ENCODE assay signal across 1 cellular context in genomic region chr22:19776433-19777031, GRCh38.
A peak's percentile ranks its signal among the peaks of the same experiment; 100 is the strongest.
TF ChIP-seq lines count a peak whose summit lies in the region.

No MANE protein-coding gene starts in this region.

TF ChIP-seq in K562, 482 proteins besides CTCF, POLR2A, EP300 and RAD21 (continued from another document and continues in another):
- TF ChIP-seq TFAP4 (CRISPR knock-in tag; IDR thresholded peaks at IDR 0.05; ENCODE audit: borderline replicate concordance) (no peak), NEUROD1 (IDR thresholded peaks at IDR 0.05; ENCODE audit: borderline replicate concordance, low read depth, low read length, partially characterized antibody) (no peak), MTA1 (IDR thresholded peaks at IDR 0.05; ENCODE audit: borderline replicate concordance) (no peak), GABPA (tag; conservative IDR thresholded peaks at IDR 0.05; ENCODE audit: low read depth) (no peak; the same call in 1 of the 2 replicates), KDM1A (IDR thresholded peaks at IDR 0.05) (no peak), TCF7 (IDR thresholded peaks at IDR 0.05; ENCODE audit: borderline replicate concordance) (no peak), SNRNP70 (optimal IDR thresholded peaks at IDR 0.05; ENCODE audit: low read depth, low read length) (no peak), CBX3 (IDR thresholded peaks at IDR 0.05; ENCODE audit: borderline replicate concordance in 1 of 2, low read length in 2 of 2) (peak in 1 of 2 experiments; percentile 86; a peak in 1 of 3 replicates), KLF16 (IDR thresholded peaks at IDR 0.05) (no peak), ZNF263 (CRISPR knock-in tag; IDR thresholded peaks at IDR 0.05; ENCODE audit: borderline replicate concordance) (no peak), YY1 (IDR thresholded peaks at IDR 0.05; ENCODE audit: borderline replicate concordance in 1 of 3, control insufficient read depth in 1 of 3, extremely low read depth in 1 of 3, insufficient read depth in 3 of 3, insufficient read length in 1 of 3, insufficient replicate concordance in 2 of 3, low read depth in 1 of 3, low read length in 2 of 3) (peak in 1 of 3 experiments; percentile 3), ELF1 (tag; IDR thresholded peaks at IDR 0.05) (peak; percentile 37; the same call in 1 of the 2 replicates), FOXJ2 (tag; IDR thresholded peaks at IDR 0.05) (no peak), ZNF133 (CRISPR knock-in tag; IDR thresholded peaks at IDR 0.05) (peak; percentile 67; the same call in 1 of the 2 replicates), MYNN (IDR thresholded peaks at IDR 0.05) (peak; percentile 65; the same call in 1 of the 2 replicates), MYNN (CRISPR knock-in tag; IDR thresholded peaks at IDR 0.05) (no peak), HNRNPL (IDR thresholded peaks at IDR 0.05; ENCODE audit: low read depth, low read length) (no peak), NFXL1 (CRISPR knock-in tag; IDR thresholded peaks at IDR 0.05) (peak; percentile 77; the same call in 1 of the 2 replicates), ZNF274 (IDR thresholded peaks at IDR 0.05; ENCODE audit: borderline replicate concordance, low read depth, low read length) (no peak), ZNF407 (IDR thresholded peaks at IDR 0.05; ENCODE audit: low read depth) (no peak), SMARCA5 (IDR thresholded peaks at IDR 0.05) (no peak), ASH1L (IDR thresholded peaks at IDR 0.05; ENCODE audit: borderline replicate concordance, low read depth, partially characterized antibody) (no peak), CREM (IDR thresholded peaks at IDR 0.05; ENCODE audit: low read depth) (peak; percentile 47; the same call in 1 of the 2 replicates), ZBTB40 (IDR thresholded peaks at IDR 0.05) (no peak), ZBTB40 (CRISPR knock-in tag; IDR thresholded peaks at IDR 0.05) (peak; percentile 81), STAT5B (CRISPR knock-in tag; IDR thresholded peaks at IDR 0.05) (no peak), U2AF2 (optimal IDR thresholded peaks at IDR 0.05; ENCODE audit: low read depth, low read length) (no peak), ZBTB1 (CRISPR knock-in tag; IDR thresholded peaks at IDR 0.05; ENCODE audit: borderline replicate concordance, low read depth) (no peak), RB1 (IDR thresholded peaks at IDR 0.05; ENCODE audit: low read depth) (no peak), CLOCK (CRISPR knock-in tag; IDR thresholded peaks at IDR 0.05; ENCODE audit: borderline replicate concordance) (0 out of 2 replicates have a peak, but pooled peaks have one; percentile 68), ZNF764 (CRISPR knock-in tag; IDR thresholded peaks at IDR 0.05; ENCODE audit: low read depth) (no peak; the same call in 1 of the 2 replicates), ELF2 (CRISPR knock-in tag; IDR thresholded peaks at IDR 0.05) (no peak)
- TF ChIP-seq, protein P1, sequence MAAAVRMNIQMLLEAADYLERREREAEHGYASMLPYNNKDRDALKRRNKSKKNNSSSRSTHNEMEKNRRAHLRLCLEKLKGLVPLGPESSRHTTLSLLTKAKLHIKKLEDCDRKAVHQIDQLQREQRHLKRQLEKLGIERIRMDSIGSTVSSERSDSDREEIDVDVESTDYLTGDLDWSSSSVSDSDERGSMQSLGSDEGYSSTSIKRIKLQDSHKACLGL (CRISPR knock-in tag; IDR thresholded peaks at IDR 0.05; ENCODE audit: borderline replicate concordance, poor library complexity, severe bottlenecking): no peak
- TF ChIP-seq, protein P2, sequence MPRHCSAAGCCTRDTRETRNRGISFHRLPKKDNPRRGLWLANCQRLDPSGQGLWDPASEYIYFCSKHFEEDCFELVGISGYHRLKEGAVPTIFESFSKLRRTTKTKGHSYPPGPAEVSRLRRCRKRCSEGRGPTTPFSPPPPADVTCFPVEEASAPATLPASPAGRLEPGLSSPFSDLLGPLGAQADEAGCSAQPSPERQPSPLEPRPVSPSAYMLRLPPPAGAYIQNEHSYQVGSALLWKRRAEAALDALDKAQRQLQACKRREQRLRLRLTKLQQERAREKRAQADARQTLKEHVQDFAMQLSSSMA (CRISPR knock-in tag; IDR thresholded peaks at IDR 0.05): 0 out of 2 replicates have a peak, but pooled peaks have one; percentile 28
- TF ChIP-seq, protein P3, sequence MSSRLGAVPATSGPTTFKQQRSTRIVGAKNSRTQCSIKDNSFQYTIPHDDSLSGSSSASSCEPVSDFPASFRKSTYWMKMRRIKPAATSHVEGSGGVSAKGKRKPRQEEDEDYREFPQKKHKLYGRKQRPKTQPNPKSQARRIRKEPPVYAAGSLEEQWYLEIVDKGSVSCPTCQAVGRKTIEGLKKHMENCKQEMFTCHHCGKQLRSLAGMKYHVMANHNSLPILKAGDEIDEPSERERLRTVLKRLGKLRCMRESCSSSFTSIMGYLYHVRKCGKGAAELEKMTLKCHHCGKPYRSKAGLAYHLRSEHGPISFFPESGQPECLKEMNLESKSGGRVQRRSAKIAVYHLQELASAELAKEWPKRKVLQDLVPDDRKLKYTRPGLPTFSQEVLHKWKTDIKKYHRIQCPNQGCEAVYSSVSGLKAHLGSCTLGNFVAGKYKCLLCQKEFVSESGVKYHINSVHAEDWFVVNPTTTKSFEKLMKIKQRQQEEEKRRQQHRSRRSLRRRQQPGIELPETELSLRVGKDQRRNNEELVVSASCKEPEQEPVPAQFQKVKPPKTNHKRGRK (tag; IDR thresholded peaks at IDR 0.05): no peak
